ENCODE assay signal across 25 cellular contexts in the genomic region with DNA sequence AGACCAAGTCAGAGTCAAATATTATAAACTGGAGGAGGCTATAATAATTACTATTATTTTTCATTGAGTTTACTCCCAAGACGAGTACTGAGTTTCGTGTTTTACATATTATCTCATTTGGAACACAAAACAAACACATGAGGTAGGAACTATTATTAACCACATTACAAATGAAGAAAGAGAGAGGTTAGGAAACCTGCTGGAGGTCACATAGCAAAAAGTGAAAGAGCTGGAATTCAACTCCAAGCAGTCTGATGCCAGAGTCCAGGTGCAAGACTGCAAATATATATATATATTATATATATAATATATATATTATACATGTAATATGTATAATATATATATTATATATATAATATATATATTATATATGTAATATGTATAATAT.
"Had no signal": no experiment of that assay in that cellular context is flagged by ENCODE, and none has a peak within 500 bp of the region (broad histone marks: within the 10 kb centered on the region; RNA-seq: fewer than 3 reads in every experiment).

No MANE protein-coding gene starts in this region.

- H3K4me3 ChIP-seq: esophagus squamous epithelium, left lung, lung, pancreas, prostate gland, sigmoid colon, transverse colon had no signal

- H3K9me3 ChIP-seq: esophagus squamous epithelium, left lung, pancreas, prostate gland, sigmoid colon, transverse colon had no signal

- H3K27me3 ChIP-seq: esophagus squamous epithelium, left lung, pancreas, sigmoid colon, transverse colon had no signal

- H3K27ac ChIP-seq: epithelial cell of prostate, esophagus squamous epithelium, left lung had no signal

- DNase-seq: activated CD4-positive, alpha-beta memory T cell treated with anti-CD3 and anti-CD28 coated beads, Interleukin-2, amount 10 ng/mL, durations not matched to agents 7 days and 5 days; activated CD4-positive, alpha-beta T cell treated with anti-CD3 and anti-CD28 coated beads for 1 hour; activated CD4-positive, alpha-beta T cell treated with anti-CD3 and anti-CD28 coated beads, Interleukin-2, amount 10 ng/mL, durations not matched to agents 7 days and 5 days; activated CD8-positive, alpha-beta memory T cell treated with anti-CD3 and anti-CD28 coated beads, Interleukin-2, amount 50 U/mL, for 48 hours; activated gamma-delta T cell; activated naive CD4-positive, alpha-beta T cell treated with anti-CD3 and anti-CD28 coated beads, Interleukin-2, amount 50 U/mL, for 16 hours; activated T-cell treated with anti-CD3 and anti-CD28 coated beads, Interleukin-2, amount 50 U/mL, for 24 hours; amniotic stem cell; effector CD8-positive, alpha-beta T cell; esophagus squamous epithelium; foreskin melanocyte; left lung; naive B cell; nucleus accumbens; pancreas; sigmoid colon; small intestine; stimulated activated CD4-positive, alpha-beta T cell treated with anti-CD3 and anti-CD28 coated beads, Interleukin-4, amount 100 ng/mL, for 24 hours; stimulated activated naive CD8-positive, alpha-beta T cell treated with anti-CD3 and anti-CD28 coated beads, Interleukin-15, amount 100 ng/mL, for 72 hours; substantia nigra; T1000; transverse colon had no signal

- H3K36me3 ChIP-seq: pancreas, prostate gland, sigmoid colon, transverse colon had no signal

- H3K4me1 ChIP-seq: prostate gland had no signal
